ENCODE assay signal across 8 cellular contexts in genomic region chr1:151993084-151993733, GRCh38. TPM values are rescaled to one million over a fixed set of nuclear protein-coding genes. Genes with fewer than 3 reads are reported as not detected.
DNase-seq lines count a peak whose midpoint lies in the region; ATAC-seq and TF ChIP-seq lines count a peak whose summit lies in the region.

No MANE protein-coding gene starts in this region.

- peak; percentile 33 to 48 for ATAC-seq in activated T-cell treated with anti-CD3 and anti-CD28 coated beads, Interleukin-2, amount 50 U/mL, for 4 hours
- ATAC-seq in HG03342 (IDR thresholded peaks at IDR 0.05; ENCODE audit: unreplicated experiment), result no peak

- intact Hi-C loops in posterior vena cava (cut with DNase I), result no loop called here

- peak overlapping the region; percentile 91 for H3K4me3 Mint-ChIP-seq in activated T-cell treated with anti-CD3 and anti-CD28 coated beads, Interleukin-2, amount 50 U/mL, for 4 hours

- H3K27me3 Mint-ChIP-seq in activated T-cell treated with anti-CD3 and anti-CD28 coated beads, Interleukin-2, amount 50 U/mL, for 4 hours (ENCODE audit: low read depth), result no peaks in the 10 kb centered on the region

- peaks cover 59% of the 10 kb centered on the region for H3K4me1 Mint-ChIP-seq in activated T-cell treated with anti-CD3 and anti-CD28 coated beads, Interleukin-2, amount 50 U/mL, for 4 hours (ENCODE audit: low read depth)

- peaks cover 1% of the 10 kb centered on the region for H3K36me3 Mint-ChIP-seq in activated T-cell treated with anti-CD3 and anti-CD28 coated beads, Interleukin-2, amount 50 U/mL, for 4 hours (ENCODE audit: insufficient read depth)

- no peak for TF ChIP-seq CTCF in fibroblast of villous mesenchyme (IDR thresholded peaks at IDR 0.05; ENCODE audit: insufficient read depth, low read depth, low read length)

- peak overlapping the region; percentile 77 for H3K4me3 ChIP-seq in fibroblast of villous mesenchyme (ENCODE audit: low read depth, low read length)

- H3K9me3 Mint-ChIP-seq in activated T-cell treated with anti-CD3 and anti-CD28 coated beads, Interleukin-2, amount 50 U/mL, for 4 hours, result no peaks in the 10 kb centered on the region

- DNase-seq in CMK (ENCODE audit: low read depth) (peak; percentile 52), MV-4-11 (lab: John Stamatoyannopoulos, UW) (peak; percentile 30), fibroblast of villous mesenchyme (ENCODE audit: low read depth) (no peak), posterior vena cava (ENCODE audit: low spot score) (peak; percentile 86), NCI-H1930 (lab: John Stamatoyannopoulos, UW) (no peak), NCI-H2107 (lab: John Stamatoyannopoulos, UW) (no peak)
- no peak for DNase-seq in activated T-cell treated with anti-CD3 and anti-CD28 coated beads, Interleukin-2, amount 50 U/mL, for 4 hours

RNA-seq across cellular contexts. Expression of gene S100A10, which starts 0.5 kb away (rescaled TPM):
- 100 to 1,000 TPM in 2 of 3 donors, 10 to 100 TPM in 1; 92.6 to 113 (median 106) TPM for total RNA-seq in activated T-cell treated with anti-CD3 and anti-CD28 coated beads, Interleukin-2, amount 50 U/mL, for 4 hours
- total RNA-seq in fibroblast of villous mesenchyme, result 70.0 and 70.2 TPM in 2 replicates
- 100 to 1,000 TPM; 244 to 281 TPM for total RNA-seq in posterior vena cava

RNA-seq across cellular contexts. Expression of gene S100A11, which starts 43.6 kb away (rescaled TPM):
- total RNA-seq in activated T-cell treated with anti-CD3 and anti-CD28 coated beads, Interleukin-2, amount 50 U/mL, for 4 hours, result 100 to 1,000 TPM in 2 of 3 donors, 10 to 100 TPM in 1; 89.0 to 139 (median 121) TPM
- 126 and 197 TPM in 2 replicates for total RNA-seq in fibroblast of villous mesenchyme
- total RNA-seq in posterior vena cava, result 100 to 1,000 TPM; 406 to 484 TPM

Comparison
In these comparisons a context has a peak if more than half of its experiments do, and no peak if none do; other contexts are left out.
1. DNase-seq: peak in CMK (single experiment), MV-4-11 (single experiment) and posterior vena cava (single experiment); none in activated T-cell treated with anti-CD3 and anti-CD28 coated beads, Interleukin-2, amount 50 U/mL, for 4 hours (single experiment), fibroblast of villous mesenchyme (single experiment), NCI-H1930 (0 of 2) and NCI-H2107 (single experiment).